Comparison of ENCODE assay signal across 26 cellular contexts in genomic region chr19:52065399-52065798, GRCh38. TPM values are rescaled to one million over a fixed set of nuclear protein-coding genes. Genes with fewer than 3 reads are reported as not detected.
A peak's percentile ranks its signal among the peaks of the same experiment; 100 is the strongest.
DNase-seq lines count a peak whose midpoint lies in the region; ATAC-seq, FAIRE-seq and TF ChIP-seq lines count a peak whose summit lies in the region.
"Had no signal": no experiment of that assay in that cellular context is flagged by ENCODE, and none has a peak within 500 bp of the region (broad histone marks: within the 10 kb centered on the region; RNA-seq: fewer than 3 reads in every experiment).

No MANE protein-coding gene starts in this region.

- peaks cover 53% of the 10 kb centered on the region for H3K36me3 Mint-ChIP-seq in neural progenitor cell

- FAIRE-seq in K562 (lab: Jason Lieb, UNC): no peak
- FAIRE-seq: GM12878, H1 had no signal

- H3K9me1 ChIP-seq in K562 (ENCODE audit: control insufficient read depth, insufficient read depth, low read length): no peaks in the 10 kb centered on the region

- H3K4me3 Mint-ChIP-seq in neural progenitor cell: no peak overlapping the region
- H3K4me3 Mint-ChIP-seq: CD4-positive, alpha-beta T cell had no signal

- H3K79me2 ChIP-seq in K562 (ENCODE audit: control insufficient read depth, insufficient read depth, low read length) (no peaks in the 10 kb centered on the region), neural progenitor cell (ENCODE audit: low read depth) (no peaks in the 10 kb centered on the region)

- H3K36me3 ChIP-seq in liver (ENCODE audit: control insufficient read depth in 4 of 4, insufficient read depth in 3 of 4, low read depth in 1 of 4, low read length in 3 of 4) (peaks cover 12 to 57% (median 47%) of the 10 kb centered on the region in 4 donors), right lobe of liver (peaks cover 0 to 50% (median 10%) of the 10 kb centered on the region in 4 donors), K562 (ENCODE audit: control insufficient read depth, insufficient read depth, low read length) (peaks cover 37% of the 10 kb centered on the region), muscle layer of duodenum (ENCODE audit: control insufficient read depth in 1 of 2, insufficient read depth in 2 of 2, low read length in 2 of 2) (peaks cover 36 to 86% of the 10 kb centered on the region in 2 donors), neural progenitor cell (peaks cover 33% of the 10 kb centered on the region), SJCRH30 (peaks cover 77% of the 10 kb centered on the region)

- H3K9me3 ChIP-seq in liver (ENCODE audit: control insufficient read depth in 4 of 4, low read length in 3 of 4) (peaks cover 67 to 90% (median 75%) of the 10 kb centered on the region in 4 donors), right lobe of liver (peaks cover 7 to 73% (median 24%) of the 10 kb centered on the region in 4 donors), K562 (replicated peaks; ENCODE audit: control insufficient read depth, insufficient read depth, low read depth, low read length) (peaks cover 52% of the 10 kb centered on the region), muscle layer of duodenum (ENCODE audit: control insufficient read depth in 1 of 2, low read length in 2 of 2) (peaks cover 62 to 80% of the 10 kb centered on the region in 2 donors), neural progenitor cell (ENCODE audit: low read depth) (peaks cover 28% of the 10 kb centered on the region), SJCRH30 (replicated peaks) (peaks cover 53% of the 10 kb centered on the region)

- DNase-seq in right lobe of liver (no peak), K562 (ENCODE audit: extremely low read depth in 1 of 4, low spot score in 3 of 4) (no peak), neural progenitor cell (ENCODE audit: low spot score) (no peak), amygdala (lab: John Stamatoyannopoulos, UW) (no peak), SJCRH30 (no peak)
- DNase-seq: 8988T; CD4-positive, alpha-beta T cell; COR-L47; EL; GDM1; HCEC 1CT; Karpas-422; NCI-H1092; NCI-H1417 treated with DMSO at 0.1 percent for 48 hours; NCI-H1694 treated with DMSO at 0.1 percent for 48 hours; NCI-H2081; NCI-H2227 treated with DMSO at 0.1 percent for 48 hours; NCI-H526 treated with DMSO at 0.1 percent for 48 hours; Peyer's patch; SIG-M5; SK-N-SH had no signal

- H3K4me2 ChIP-seq in K562 (ENCODE audit: insufficient read depth, low read length) (no peak overlapping the region), neural progenitor cell (no peak overlapping the region)
- H3K4me2 ChIP-seq: SK-N-SH had no signal

- H3K9ac ChIP-seq in liver (ENCODE audit: low read depth in 1 of 2, low read length in 2 of 2) (no peak overlapping the region), K562 (ENCODE audit: insufficient read depth in 1 of 2, low read depth in 2 of 2, low read length in 2 of 2) (no peak overlapping the region), neural progenitor cell (no peak overlapping the region)
- H3K9ac ChIP-seq: SK-N-SH had no signal

- H3K27me3 Mint-ChIP-seq in neural progenitor cell (ENCODE audit: insufficient read depth, low read depth): peaks cover 2% of the 10 kb centered on the region
- H3K27me3 Mint-ChIP-seq: CD4-positive, alpha-beta T cell had no signal

- H4K20me1 ChIP-seq in K562 (replicated peaks; ENCODE audit: control insufficient read depth, insufficient read depth, low read length) (no peaks in the 10 kb centered on the region), neural progenitor cell (ENCODE audit: low read depth) (no peaks in the 10 kb centered on the region)

- H3K4me1 ChIP-seq in liver (ENCODE audit: control insufficient read depth in 4 of 4, insufficient read depth in 4 of 4, low read length in 3 of 4) (no peaks in the 10 kb centered on the region), right lobe of liver (no peaks in the 10 kb centered on the region), K562 (replicated peaks in 1 of 2; ENCODE audit: control insufficient read depth in 2 of 2, insufficient read depth in 2 of 2, low read length in 2 of 2) (no peaks in the 10 kb centered on the region), muscle layer of duodenum (ENCODE audit: control insufficient read depth in 1 of 2, insufficient read depth in 2 of 2, low read length in 2 of 2) (no peaks in the 10 kb centered on the region), neural progenitor cell (no peaks in the 10 kb centered on the region), SJCRH30 (no peaks in the 10 kb centered on the region)
- H3K4me1 ChIP-seq: Peyer's patch had no signal

- no peak overlapping the region for H2AFZ ChIP-seq in K562 (ENCODE audit: low read depth, low read length)
- H2AFZ ChIP-seq in neural progenitor cell (replicated peaks): no peak overlapping the region

- intact Hi-C loops in right lobe of liver (cut with DNase I): no loop called here
- intact Hi-C loops in K562 (cut with micrococcal nuclease): no loop called here

- H3K27me3 ChIP-seq in liver (ENCODE audit: control insufficient read depth in 4 of 4, insufficient read depth in 4 of 4, low read length in 3 of 4) (no peaks in the 10 kb centered on the region), right lobe of liver (no peaks in the 10 kb centered on the region), K562 (ENCODE audit: control insufficient read depth in 2 of 2, insufficient read depth in 2 of 2, low read length in 2 of 2) (no peaks in the 10 kb centered on the region), muscle layer of duodenum (ENCODE audit: low read depth, low read length) (no peaks in the 10 kb centered on the region), neural progenitor cell (no peaks in the 10 kb centered on the region), SJCRH30 (no peaks in the 10 kb centered on the region)
- H3K27me3 ChIP-seq: Peyer's patch had no signal

- in situ Hi-C loops in K562 (cut with MboI): no loop called here

- no peaks in the 10 kb centered on the region for H3F3A ChIP-seq in neural progenitor cell (ENCODE audit: low read depth)

- H3K27ac Mint-ChIP-seq in neural progenitor cell: no peak overlapping the region
- H3K27ac Mint-ChIP-seq: CD4-positive, alpha-beta T cell had no signal

- TF ChIP-seq RAD21 in liver (IDR thresholded peaks at IDR 0.05) (no peak), K562 (CRISPR knock-in tag; conservative IDR thresholded peaks at IDR 0.05 in 1 of 2, IDR thresholded peaks at IDR 0.05 in 1 of 2) (no peak)

- TF ChIP-seq POLR2A in right lobe of liver (IDR thresholded peaks at IDR 0.05) (no peak), K562 (conservative IDR thresholded peaks at IDR 0.05) (no peak)

- H3K9me3 Mint-ChIP-seq in neural progenitor cell: peaks cover 80% of the 10 kb centered on the region

- TF ChIP-seq CTCF in liver (IDR thresholded peaks at IDR 0.05; ENCODE audit: low read depth, low read length, missing input control): no peak
- no peak for TF ChIP-seq CTCF in right lobe of liver (IDR thresholded peaks at IDR 0.05)
- no peak for TF ChIP-seq CTCF in K562 (IDR thresholded peaks at IDR 0.05 in 2 of 3, conservative IDR thresholded peaks at IDR 0.05 in 1 of 3; ENCODE audit: insufficient read depth in 2 of 3, low read depth in 1 of 3, low read length in 3 of 3)
- TF ChIP-seq CTCF in neural progenitor cell (IDR thresholded peaks at IDR 0.05): no peak

- peak overlapping the region in 2 of 3 donors; percentile 46 to 81 for H3K4me3 ChIP-seq in liver (ENCODE audit: low read depth in 1 of 3, low read length in 3 of 3)
- no peak overlapping the region for H3K4me3 ChIP-seq in right lobe of liver
- H3K4me3 ChIP-seq in K562: no peak overlapping the region
- H3K4me3 ChIP-seq in muscle layer of duodenum (ENCODE audit: low read depth in 1 of 2, low read length in 2 of 2): peak overlapping the region; percentile 50 to 51
- no peak overlapping the region for H3K4me3 ChIP-seq in neural progenitor cell
- H3K4me3 ChIP-seq in SJCRH30: no peak overlapping the region
- H3K4me3 ChIP-seq: GM12878 had no signal

- ATAC-seq in right lobe of liver (no peak), K562 (no peak)
- ATAC-seq: GM12878 had no signal

- POLR2A ChIA-PET in K562 (lab: Yijun Ruan, JAX): no interaction called here

- TF ChIP-seq EP300 in K562 (IDR thresholded peaks at IDR 0.05; ENCODE audit: low read length): no peak

- H3K4me1 Mint-ChIP-seq in neural progenitor cell: no peaks in the 10 kb centered on the region

- no TSS peak for BruUV-seq in K562 (replicated peaks; lab: Mats Ljungman, UMichigan)

- CTCF ChIA-PET in K562 (lab: Yijun Ruan, JAX; ENCODE audit: low intra/inter-chr PET ratio): no interaction called here

- H3K27ac ChIP-seq in liver (ENCODE audit: low read depth in 1 of 2, low read length in 2 of 2) (no peak overlapping the region), right lobe of liver (no peak overlapping the region), K562 (ENCODE audit: extremely low read depth, low read depth, low read length) (no peak overlapping the region), muscle layer of duodenum (ENCODE audit: low read length) (no peak overlapping the region), neural progenitor cell (no peak overlapping the region), SJCRH30 (no peak overlapping the region)
- H3K27ac ChIP-seq: Peyer's patch had no signal

- WGBS in liver: 99% methylated on average over 6 of the region's 6 CpGs
- 96% methylated on average over 6 of the region's 6 CpGs for WGBS in right lobe of liver (ENCODE audit: insufficient coverage, low coverage, low lambda C conversion rate, missing lambda C conversion rate)
- WGBS in K562 (ENCODE audit: insufficient coverage, low coverage, missing lambda C conversion rate): 100% methylated on average over 6 of the region's 6 CpGs

RNA-seq across cellular contexts. Expression of gene ZNF432, which starts 16.8 kb away (rescaled TPM):
- total RNA-seq in liver (1 to 10 TPM; 2.8 to 4.8 TPM), right lobe of liver (1 to 10 TPM in 5 of 6 experiments, under 1 TPM in 1; 0.86 to 3.9 (median 3.3) TPM), K562 (2014; rRNA removed) (2.6 and 3.2 TPM in 2 replicates), K562 (2014; rRNA removed; fragmentation: Illumina TruSeq; extraction: Trizol) (6.8 and 8.7 TPM in 2 replicates), K562 (2015; rRNA removed; fragmentation: Illumina TruSeq; extraction: Trizol) (4.1 and 5.5 TPM in 2 replicates), K562 (2021) (4.5 TPM in 2 replicates), neural progenitor cell (ENCODE audit: low replicate concordance) (17.7 and 23.3 TPM in 2 replicates)
- polyA plus RNA-seq in liver (under 1 TPM; 0.83 to 0.99 TPM), K562 (2011; rRNA removed) (4.5 and 4.9 TPM in 2 replicates), K562 (2014; fragmentation: Illumina TruSeq; extraction: Trizol) (4.0 and 5.1 TPM in 2 replicates), K562 (2014; fragmentation: Nextera tagmentation; extraction: Ambion mirVana) (1 to 10 TPM; 2.8 to 3.5 TPM), K562 (2014; rRNA removed) (3.0 and 3.4 TPM in 2 replicates)
- 15.9 and 32.0 TPM in 2 replicates for total RNA-seq in K562 (2011; cell fraction: chromatin; rRNA removed; ENCODE audit: low replicate concordance)
- 8.2 and 9.1 TPM in 2 replicates for total RNA-seq in K562 (2011; cell fraction: nucleolus; rRNA removed)
- 13.6 and 17.8 TPM in 2 replicates for total RNA-seq in K562 (2011; cell fraction: nucleoplasm; rRNA removed)
- 1.0 and 2.1 TPM in 2 replicates for polyA plus RNA-seq in K562 (2011; cell fraction: cytosol; rRNA removed)
- 8.5 and 10.9 TPM in 2 replicates for polyA plus RNA-seq in K562 (2011; cell fraction: nucleus; rRNA removed)
- 5.5 and 5.8 TPM in 2 replicates for polyA plus RNA-seq in K562 (2012)
- polyA minus RNA-seq in K562 (2011; rRNA and poly(A)+ RNA removed): 10.4 and 15.0 TPM in 2 replicates
- 1.6 and 1.9 TPM in 2 replicates for polyA minus RNA-seq in K562 (2011; cell fraction: cytosol; rRNA and poly(A)+ RNA removed)
- 5.0 and 9.1 TPM in 2 replicates for polyA minus RNA-seq in K562 (2011; cell fraction: nucleus; rRNA and poly(A)+ RNA removed)
- total RNA-seq in SJCRH30 (2014; rRNA removed; shearing (Covaris generic)): 8.6 and 10.0 TPM in 2 replicates
- total RNA-seq: OCI-LY7 had no signal

RNA-seq across cellular contexts. Expression of gene ZNF841, which starts 30.2 kb away (rescaled TPM):
- 10 to 100 TPM in 1 of 2 donors, 1 to 10 TPM in 1; 5.9 to 11.1 TPM for total RNA-seq in liver
- 1 to 10 TPM in 1 of 2 donors, under 1 TPM in 1; 0.86 to 2.5 TPM for polyA plus RNA-seq in liver
- total RNA-seq in right lobe of liver: 1 to 10 TPM; 2.8 to 8.7 (median 5.8) TPM
- 29.3 and 113 TPM in 2 replicates for total RNA-seq in K562 (2011; cell fraction: chromatin; rRNA removed; ENCODE audit: low replicate concordance)
- 15.5 and 20.5 TPM in 2 replicates for total RNA-seq in K562 (2011; cell fraction: nucleolus; rRNA removed)
- 31.7 and 32.9 TPM in 2 replicates for total RNA-seq in K562 (2011; cell fraction: nucleoplasm; rRNA removed)
- total RNA-seq in K562 (2014; rRNA removed): 5.5 and 8.2 TPM in 2 replicates
- total RNA-seq in K562 (2014; rRNA removed; fragmentation: Illumina TruSeq; extraction: Trizol): 16.4 and 17.1 TPM in 2 replicates
- total RNA-seq in K562 (2015; rRNA removed; fragmentation: Illumina TruSeq; extraction: Trizol): 11.7 and 12.4 TPM in 2 replicates
- 10.1 and 11.0 TPM in 2 replicates for total RNA-seq in K562 (2021)
- 11.1 and 13.5 TPM in 2 replicates for polyA plus RNA-seq in K562 (2011; rRNA removed)
- 6.8 and 6.9 TPM in 2 replicates for polyA plus RNA-seq in K562 (2011; cell fraction: cytosol; rRNA removed)
- polyA plus RNA-seq in K562 (2011; cell fraction: nucleus; rRNA removed): 20.7 and 23.8 TPM in 2 replicates
- polyA plus RNA-seq in K562 (2012): 6.1 and 13.4 TPM in 2 replicates
- 11.9 and 12.2 TPM in 2 replicates for polyA plus RNA-seq in K562 (2014; fragmentation: Illumina TruSeq; extraction: Trizol)
- polyA plus RNA-seq in K562 (2014; fragmentation: Nextera tagmentation; extraction: Ambion mirVana): 1 to 10 TPM; 3.1 to 5.4 TPM
- 5.1 and 8.3 TPM in 2 replicates for polyA plus RNA-seq in K562 (2014; rRNA removed)
- polyA minus RNA-seq in K562 (2011; rRNA and poly(A)+ RNA removed): 20.7 and 24.7 TPM in 2 replicates
- polyA minus RNA-seq in K562 (2011; cell fraction: cytosol; rRNA and poly(A)+ RNA removed): 9.6 and 12.1 TPM in 2 replicates
- polyA minus RNA-seq in K562 (2011; cell fraction: nucleus; rRNA and poly(A)+ RNA removed): 10.4 and 17.8 TPM in 2 replicates
- total RNA-seq in neural progenitor cell (ENCODE audit: low replicate concordance): 17.6 and 18.3 TPM in 2 replicates
- total RNA-seq in SJCRH30 (2014; rRNA removed; shearing (Covaris generic)): 11.1 and 13.5 TPM in 2 replicates
- total RNA-seq: OCI-LY7 had no signal

RNA-seq across cellular contexts. Expression of gene ZNF614, which starts 37.2 kb away (rescaled TPM):
- total RNA-seq in liver (1 to 10 TPM; 2.2 to 4.7 TPM), right lobe of liver (1 to 10 TPM; 1.2 to 2.7 (median 1.6) TPM), K562 (2014; rRNA removed) (7.4 and 11.4 TPM in 2 replicates), K562 (2014; rRNA removed; fragmentation: Illumina TruSeq; extraction: Trizol) (16.3 and 18.7 TPM in 2 replicates), K562 (2015; rRNA removed; fragmentation: Illumina TruSeq; extraction: Trizol) (10.3 and 10.6 TPM in 2 replicates), K562 (2021) (11.7 and 11.9 TPM in 2 replicates), neural progenitor cell (ENCODE audit: low replicate concordance) (19.1 and 21.5 TPM in 2 replicates)
- polyA plus RNA-seq in liver (1 to 10 TPM; 1.1 TPM), K562 (2011; rRNA removed) (8.6 and 13.6 TPM in 2 replicates), K562 (2014; fragmentation: Illumina TruSeq; extraction: Trizol) (10.9 and 12.3 TPM in 2 replicates), K562 (2014; fragmentation: Nextera tagmentation; extraction: Ambion mirVana) (1 to 10 TPM; 7.2 to 9.4 TPM), K562 (2014; rRNA removed) (4.9 and 6.0 TPM in 2 replicates)
- total RNA-seq in K562 (2011; cell fraction: chromatin; rRNA removed; ENCODE audit: low replicate concordance): 8.1 and 17.4 TPM in 2 replicates
- total RNA-seq in K562 (2011; cell fraction: nucleolus; rRNA removed): 5.3 and 6.6 TPM in 2 replicates
- 8.9 and 9.9 TPM in 2 replicates for total RNA-seq in K562 (2011; cell fraction: nucleoplasm; rRNA removed)
- 3.7 and 4.1 TPM in 2 replicates for polyA plus RNA-seq in K562 (2011; cell fraction: cytosol; rRNA removed)
- 5.6 and 6.4 TPM in 2 replicates for polyA plus RNA-seq in K562 (2011; cell fraction: nucleus; rRNA removed)
- polyA plus RNA-seq in K562 (2012): 5.9 and 6.5 TPM in 2 replicates
- 15.6 and 19.2 TPM in 2 replicates for polyA minus RNA-seq in K562 (2011; rRNA and poly(A)+ RNA removed)
- polyA minus RNA-seq in K562 (2011; cell fraction: cytosol; rRNA and poly(A)+ RNA removed): 4.9 and 7.1 TPM in 2 replicates
- 4.8 and 8.2 TPM in 2 replicates for polyA minus RNA-seq in K562 (2011; cell fraction: nucleus; rRNA and poly(A)+ RNA removed)
- 22.3 TPM in 2 replicates for total RNA-seq in SJCRH30 (2014; rRNA removed; shearing (Covaris generic))

RNA-seq across cellular contexts. Expression of gene ZNF615, which starts 57.4 kb away (rescaled TPM):
- total RNA-seq in liver: 1 to 10 TPM; 3.6 to 6.2 TPM
- 1 to 10 TPM; 1.7 to 2.1 TPM for polyA plus RNA-seq in liver
- 1 to 10 TPM; 1.2 to 5.0 (median 3.3) TPM for total RNA-seq in right lobe of liver
- total RNA-seq in K562 (2011; cell fraction: chromatin; rRNA removed; ENCODE audit: low replicate concordance): 7.8 and 13.9 TPM in 2 replicates
- 5.3 and 6.4 TPM in 2 replicates for total RNA-seq in K562 (2011; cell fraction: nucleolus; rRNA removed)
- 7.0 and 7.1 TPM in 2 replicates for total RNA-seq in K562 (2011; cell fraction: nucleoplasm; rRNA removed)
- total RNA-seq in K562 (2014; rRNA removed): 1.2 and 4.4 TPM in 2 replicates
- 3.8 and 4.7 TPM in 2 replicates for total RNA-seq in K562 (2014; rRNA removed; fragmentation: Illumina TruSeq; extraction: Trizol)
- 2.2 and 2.9 TPM in 2 replicates for total RNA-seq in K562 (2015; rRNA removed; fragmentation: Illumina TruSeq; extraction: Trizol)
- 2.2 and 3.0 TPM in 2 replicates for total RNA-seq in K562 (2021)
- 0.69 and 2.7 TPM in 2 replicates for polyA plus RNA-seq in K562 (2011; rRNA removed)
- polyA plus RNA-seq in K562 (2011; cell fraction: cytosol; rRNA removed): 0.18 and 0.95 TPM in 2 replicates
- 0.29 and 2.6 TPM in 2 replicates for polyA plus RNA-seq in K562 (2011; cell fraction: nucleus; rRNA removed)
- 1.8 and 2.3 TPM in 2 replicates for polyA plus RNA-seq in K562 (2012)
- polyA plus RNA-seq in K562 (2014; fragmentation: Illumina TruSeq; extraction: Trizol): 2.1 and 2.4 TPM in 2 replicates
- polyA plus RNA-seq in K562 (2014; fragmentation: Nextera tagmentation; extraction: Ambion mirVana): 1 to 10 TPM; 1.2 to 1.8 TPM
- 2.3 and 2.7 TPM in 2 replicates for polyA plus RNA-seq in K562 (2014; rRNA removed)
- polyA minus RNA-seq in K562 (2011; rRNA and poly(A)+ RNA removed): 1.5 and 9.2 TPM in 2 replicates
- 3.1 TPM in 1 of 2 replicates, not detected in the other for polyA minus RNA-seq in K562 (2011; cell fraction: cytosol; rRNA and poly(A)+ RNA removed)
- polyA minus RNA-seq in K562 (2011; cell fraction: nucleus; rRNA and poly(A)+ RNA removed): 1.1 and 4.4 TPM in 2 replicates
- 15.9 and 31.4 TPM in 2 replicates for total RNA-seq in neural progenitor cell (ENCODE audit: low replicate concordance)
- 10.4 and 11.4 TPM in 2 replicates for total RNA-seq in SJCRH30 (2014; rRNA removed; shearing (Covaris generic))
- total RNA-seq: OCI-LY7 had no signal

Comparison
In these comparisons a context has a peak if more than half of its experiments do, and no peak if none do; other contexts are left out.
1. H3K4me3 ChIP-seq: peak in liver (2 of 3) and muscle layer of duodenum (2 of 2); none in right lobe of liver (0 of 3), K562 (single experiment), neural progenitor cell (single experiment) and SJCRH30 (single experiment).